Comparison of ENCODE assay signal across 1 cellular context in the genomic region with DNA sequence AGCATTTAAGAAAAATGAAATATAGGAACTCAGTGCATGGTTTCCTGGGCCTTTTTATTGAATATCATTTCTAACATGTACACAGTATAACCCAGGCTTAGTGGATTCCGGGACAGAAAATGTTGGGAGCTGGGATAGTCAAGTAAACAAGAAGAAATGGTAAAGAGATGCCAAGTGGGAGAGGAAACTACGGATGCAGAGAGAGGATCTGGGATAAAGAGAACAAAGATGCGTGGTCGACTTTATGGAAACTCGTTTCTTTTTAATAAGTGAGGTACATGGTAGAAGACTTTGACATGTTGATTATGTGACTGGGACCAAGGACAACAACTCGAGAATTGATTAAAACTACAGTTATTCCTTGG.
TF ChIP-seq lines count a peak whose summit lies in the region.

No MANE protein-coding gene starts in this region.

TF ChIP-seq in GM12878, 131 proteins besides CTCF, POLR2A, EP300 and RAD21 (continued from another document):
- TF ChIP-seq POU2F2 (IDR thresholded peaks at IDR 0.05; ENCODE audit: borderline replicate concordance, low read depth, low read length), result no peak
- TF ChIP-seq SIX5 (IDR thresholded peaks at IDR 0.05; ENCODE audit: low read depth, low read length, severe bottlenecking), result no peak
- TF ChIP-seq FOXM1 (IDR thresholded peaks at IDR 0.05; ENCODE audit: low read depth, low read length), result no peak
- no peak for TF ChIP-seq CBX5 (IDR thresholded peaks at IDR 0.05; ENCODE audit: low read depth)
- no peak for TF ChIP-seq TBL1XR1 (IDR thresholded peaks at IDR 0.05; ENCODE audit: low read depth, low read length)
- TF ChIP-seq IRF5 (IDR thresholded peaks at IDR 0.05; ENCODE audit: borderline replicate concordance), result no peak
- TF ChIP-seq, protein P1, sequence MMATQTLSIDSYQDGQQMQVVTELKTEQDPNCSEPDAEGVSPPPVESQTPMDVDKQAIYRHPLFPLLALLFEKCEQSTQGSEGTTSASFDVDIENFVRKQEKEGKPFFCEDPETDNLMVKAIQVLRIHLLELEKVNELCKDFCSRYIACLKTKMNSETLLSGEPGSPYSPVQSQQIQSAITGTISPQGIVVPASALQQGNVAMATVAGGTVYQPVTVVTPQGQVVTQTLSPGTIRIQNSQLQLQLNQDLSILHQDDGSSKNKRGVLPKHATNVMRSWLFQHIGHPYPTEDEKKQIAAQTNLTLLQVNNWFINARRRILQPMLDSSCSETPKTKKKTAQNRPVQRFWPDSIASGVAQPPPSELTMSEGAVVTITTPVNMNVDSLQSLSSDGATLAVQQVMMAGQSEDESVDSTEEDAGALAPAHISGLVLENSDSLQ (IDR thresholded peaks at IDR 0.05), result no peak
- TF ChIP-seq YBX1 (IDR thresholded peaks at IDR 0.05), result no peak
- TF ChIP-seq RB1 (IDR thresholded peaks at IDR 0.05; ENCODE audit: borderline replicate concordance), result no peak
- no peak for TF ChIP-seq SKIL (IDR thresholded peaks at IDR 0.05; ENCODE audit: low read depth, poor library complexity, severe bottlenecking)
- TF ChIP-seq BHLHE40 (IDR thresholded peaks at IDR 0.05; ENCODE audit: borderline replicate concordance in 1 of 2, low read depth in 2 of 2, low read length in 1 of 2), result no peak
- 0 out of 2 replicates have a peak, but pooled peaks have one; percentile 4 for TF ChIP-seq WRNIP1 (IDR thresholded peaks at IDR 0.05; ENCODE audit: borderline replicate concordance, low read depth, low read length)
- no peak for TF ChIP-seq TARDBP (IDR thresholded peaks at IDR 0.05; ENCODE audit: borderline replicate concordance)
